In the genomic region with DNA sequence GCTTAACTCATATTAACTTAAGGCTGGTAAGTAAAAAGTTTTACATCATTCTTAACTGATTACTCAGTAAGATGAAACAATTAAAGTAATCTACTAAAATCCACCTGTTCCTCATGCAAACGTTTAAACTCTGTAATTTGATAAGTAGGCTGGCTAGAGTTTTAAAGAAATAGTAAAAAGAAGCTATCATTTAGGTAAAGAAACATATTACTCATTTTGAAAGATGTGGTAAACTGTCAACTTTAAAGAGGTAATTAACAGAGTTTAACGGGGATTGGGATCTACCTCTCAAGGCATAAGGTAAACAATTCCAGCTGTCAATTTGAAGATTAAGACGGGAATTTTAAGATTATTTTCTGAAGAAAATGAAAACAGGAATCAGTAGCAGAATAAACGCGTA, we compare ENCODE assay signal across 1 cellular context.
TF ChIP-seq lines count a peak whose summit lies in the region.

No MANE protein-coding gene starts in this region.

TF ChIP-seq in GM23338, 12 proteins besides CTCF, POLR2A, EP300 and RAD21 (continued from another document):
- TF ChIP-seq ZNF462 (CRISPR knock-in tag; IDR thresholded peaks at IDR 0.05) (no peak), EZH2phosphoT487 (IDR thresholded peaks at IDR 0.05; ENCODE audit: unreplicated experiment) (no peak), NANOG (IDR thresholded peaks at IDR 0.05; ENCODE audit: borderline replicate concordance) (no peak), REST (IDR thresholded peaks at IDR 0.05; ENCODE audit: unreplicated experiment) (no peak), ZNF114 (CRISPR knock-in tag; IDR thresholded peaks at IDR 0.05) (no peak), STAT1 (IDR thresholded peaks at IDR 0.05; ENCODE audit: unreplicated experiment) (no peak), POLR2AphosphoS5 (IDR thresholded peaks at IDR 0.05; ENCODE audit: low read depth) (no peak), ZNF331 (CRISPR knock-in tag; IDR thresholded peaks at IDR 0.05; ENCODE audit: low read depth) (no peak), CREB1 (CRISPR knock-in tag; IDR thresholded peaks at IDR 0.05; ENCODE audit: low read depth) (no peak), EZH2 (IDR thresholded peaks at IDR 0.05; ENCODE audit: low read depth, unreplicated experiment) (no peak)
- TF ChIP-seq, protein P1, sequence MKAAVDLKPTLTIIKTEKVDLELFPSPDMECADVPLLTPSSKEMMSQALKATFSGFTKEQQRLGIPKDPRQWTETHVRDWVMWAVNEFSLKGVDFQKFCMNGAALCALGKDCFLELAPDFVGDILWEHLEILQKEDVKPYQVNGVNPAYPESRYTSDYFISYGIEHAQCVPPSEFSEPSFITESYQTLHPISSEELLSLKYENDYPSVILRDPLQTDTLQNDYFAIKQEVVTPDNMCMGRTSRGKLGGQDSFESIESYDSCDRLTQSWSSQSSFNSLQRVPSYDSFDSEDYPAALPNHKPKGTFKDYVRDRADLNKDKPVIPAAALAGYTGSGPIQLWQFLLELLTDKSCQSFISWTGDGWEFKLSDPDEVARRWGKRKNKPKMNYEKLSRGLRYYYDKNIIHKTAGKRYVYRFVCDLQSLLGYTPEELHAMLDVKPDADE (IDR thresholded peaks at IDR 0.05): no peak
